Comparison of ENCODE assay signal across 8 cellular contexts in the genomic region with DNA sequence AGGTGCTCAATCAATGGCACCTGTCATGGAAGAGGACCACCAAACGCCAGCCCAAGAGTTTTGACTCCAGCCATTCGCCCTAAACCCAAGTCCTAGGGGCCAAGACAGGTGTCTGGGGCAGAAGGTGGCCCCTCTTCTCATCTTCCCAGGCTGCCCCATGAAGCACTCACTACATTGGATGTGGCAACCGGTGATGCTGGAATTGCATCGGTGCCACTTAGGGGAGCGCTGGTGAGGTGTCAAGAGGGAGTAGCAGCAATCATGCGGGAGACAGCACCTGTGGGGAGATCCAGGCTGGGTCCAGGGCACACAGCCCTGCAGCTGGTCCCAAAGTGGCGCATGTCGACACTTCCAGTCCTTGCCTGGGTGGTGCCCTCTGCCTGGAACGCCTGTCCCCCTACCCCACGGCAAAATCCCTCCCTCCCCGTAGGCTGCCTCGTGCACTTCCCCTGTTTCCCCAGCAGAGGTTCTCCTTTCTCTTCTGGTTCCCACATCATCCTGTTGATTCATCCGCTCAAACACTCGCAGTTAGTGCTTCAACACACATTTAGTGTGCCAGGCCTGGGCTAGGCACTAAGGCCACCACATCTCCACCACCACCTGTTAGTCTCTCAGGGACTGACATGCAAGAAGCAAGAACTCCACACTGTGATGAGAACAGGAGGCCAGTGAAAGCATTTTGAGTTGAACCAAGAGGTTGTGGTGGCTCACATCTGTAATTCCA. TPM values are rescaled to one million over a fixed set of nuclear protein-coding genes. Genes with fewer than 3 reads are reported as not detected.
A peak's percentile ranks its signal among the peaks of the same experiment; 100 is the strongest.
DNase-seq lines count a peak whose midpoint lies in the region; ATAC-seq and TF ChIP-seq lines count a peak whose summit lies in the region.

No MANE protein-coding gene starts in this region.

- H3K4me1 Mint-ChIP-seq in activated naive CD4-positive, alpha-beta T cell treated with anti-CD3 and anti-CD28 coated beads for 36 hours (ENCODE audit: low read depth) = peaks cover 8% of the 10 kb centered on the region

- H3K36me3 Mint-ChIP-seq in activated naive CD4-positive, alpha-beta T cell treated with anti-CD3 and anti-CD28 coated beads for 36 hours (ENCODE audit: low read depth) = no peaks in the 10 kb centered on the region

- in situ Hi-C loops in GM13976 (cut with MboI; ENCODE audit: low sequenced_read_pairs, unreplicated experiment) = no loop called here

- no peak for ATAC-seq in GM21529 (IDR thresholded peaks at IDR 0.05; ENCODE audit: unreplicated experiment)

- no peak for DNase-seq in AG09319 (ENCODE audit: extremely low read depth, low read depth)
- DNase-seq in GM13976 (ENCODE audit: low spot score) = peak; percentile 80
- DNase-seq in NCI-H345 treated with DMSO at 0.1 percent for 48 hours (lab: John Stamatoyannopoulos, UW; ENCODE audit: unreplicated experiment) = peak; percentile 21
- peak; percentile 60 for DNase-seq in activated naive CD4-positive, alpha-beta T cell treated with anti-CD3 and anti-CD28 coated beads for 36 hours
- DNase-seq in head of caudate nucleus = peak in 35 of 42 donors; percentile 4 to 69 (median 29)
- peak; percentile 65 for DNase-seq in renal cortical epithelial cell (ENCODE audit: low read depth)
- DNase-seq in middle frontal gyrus (ENCODE audit: extremely low spot score, low spot score) = no peak

- TF ChIP-seq CTCF in AG09319 (IDR thresholded peaks at IDR 0.05; ENCODE audit: low read depth, low read length) = peak; percentile 76
- peak; percentile 70 for TF ChIP-seq CTCF in GM13976 (IDR thresholded peaks at IDR 0.05; ENCODE audit: borderline replicate concordance, control extremely low read depth, extremely low read depth, insufficient read depth, missing control alignments)

- CTCF ChIA-PET in activated naive CD4-positive, alpha-beta T cell treated with anti-CD3 and anti-CD28 coated beads for 36 hours (lab: Charles Lee) = interaction anchor here (0.8 to 1.5 kb wide), 5 partner anchors 26 to 94 kb away, joined by 3 to 12 read pairs (median 4); no protein-coding TSS in a partner anchor

- no peak overlapping the region for H3K27ac Mint-ChIP-seq in activated naive CD4-positive, alpha-beta T cell treated with anti-CD3 and anti-CD28 coated beads for 36 hours

- H3K4me3 Mint-ChIP-seq in activated naive CD4-positive, alpha-beta T cell treated with anti-CD3 and anti-CD28 coated beads for 36 hours = no peak overlapping the region

- no peaks in the 10 kb centered on the region for H3K9me3 Mint-ChIP-seq in activated naive CD4-positive, alpha-beta T cell treated with anti-CD3 and anti-CD28 coated beads for 36 hours

- intact Hi-C loops in activated naive CD4-positive, alpha-beta T cell treated with anti-CD3 and anti-CD28 coated beads for 36 hours (cut with micrococcal nuclease) = loop anchor here (1.0 kb wide), 2 partner anchors 52 to 95 kb away; no protein-coding TSS in a partner anchor
- intact Hi-C loops in head of caudate nucleus (cut with DNase I) = no loop called here

- peaks cover 3% of the 10 kb centered on the region for H3K27me3 Mint-ChIP-seq in activated naive CD4-positive, alpha-beta T cell treated with anti-CD3 and anti-CD28 coated beads for 36 hours (ENCODE audit: low read depth)

RNA-seq across cellular contexts. Expression of gene PLA2G2D, which starts 18.5 kb away (rescaled TPM):
- under 1 TPM; 0.19 to 0.35 TPM for total RNA-seq in activated naive CD4-positive, alpha-beta T cell treated with anti-CD3 and anti-CD28 coated beads for 36 hours
- not detected in 2 replicates for total RNA-seq in renal cortical epithelial cell

RNA-seq across cellular contexts. Expression of gene PLA2G5, which starts 30.8 kb away (rescaled TPM):
- not detected for total RNA-seq in activated naive CD4-positive, alpha-beta T cell treated with anti-CD3 and anti-CD28 coated beads for 36 hours
- not detected in 2 replicates for total RNA-seq in renal cortical epithelial cell

RNA-seq across cellular contexts. Expression of gene PLA2G2F, which starts 38.3 kb away (rescaled TPM):
- total RNA-seq in activated naive CD4-positive, alpha-beta T cell treated with anti-CD3 and anti-CD28 coated beads for 36 hours = not detected
- total RNA-seq in renal cortical epithelial cell = 0.52 TPM in 1 of 2 replicates, not detected in the other

Comparison
In these comparisons a context has a peak if more than half of its experiments do, and no peak if none do; other contexts are left out.
1. DNase-seq: peak in GM13976 (single experiment), NCI-H345 treated with DMSO at 0.1 percent for 48 hours (single experiment), activated naive CD4-positive, alpha-beta T cell treated with anti-CD3 and anti-CD28 coated beads for 36 hours (single experiment), head of caudate nucleus (35 of 42) and renal cortical epithelial cell (single experiment); none in AG09319 (single experiment) and middle frontal gyrus (single experiment).